Comparison of ENCODE assay signal across 1 cellular context in genomic region chr2:21404827-21405625, GRCh38.
TF ChIP-seq lines count a peak whose summit lies in the region.

No MANE protein-coding gene starts in this region.

TF ChIP-seq in HepG2, 621 proteins besides CTCF, POLR2A, EP300 and RAD21 (continued from another document):
- no peak for TF ChIP-seq BCL3 (CRISPR knock-in tag; IDR thresholded peaks at IDR 0.05)
- no peak for TF ChIP-seq ZSCAN29 (CRISPR knock-in tag; conservative IDR thresholded peaks at IDR 0.05)
